Comparison of ENCODE assay signal across 1 cellular context in genomic region chr1:29282135-29282923, GRCh38.
TF ChIP-seq lines count a peak whose summit lies in the region.

No MANE protein-coding gene starts in this region.

TF ChIP-seq in GM23338, 12 proteins besides CTCF, POLR2A, EP300 and RAD21 (continued from another document):
- no peak for TF ChIP-seq ETS1 (IDR thresholded peaks at IDR 0.05)
- no peak for TF ChIP-seq POLR2AphosphoS5 (IDR thresholded peaks at IDR 0.05; ENCODE audit: low read depth)
- TF ChIP-seq ZNF331 (CRISPR knock-in tag; IDR thresholded peaks at IDR 0.05; ENCODE audit: low read depth): no peak
- no peak for TF ChIP-seq EZH2 (IDR thresholded peaks at IDR 0.05; ENCODE audit: low read depth, unreplicated experiment)
